17 cellular contexts compared by ENCODE assay signal in genomic region chr12:1732914-1733313, GRCh38.
"Had no signal": no experiment of that assay in that cellular context is flagged by ENCODE, and none has a peak within 500 bp of the region (broad histone marks: within the 10 kb centered on the region; RNA-seq: fewer than 3 reads in every experiment).

No MANE protein-coding gene starts in this region.

- H3K4me3 ChIP-seq: colonic mucosa, heart left ventricle, neural progenitor cell, ovary, right atrium auricular region, stomach had no signal

- H3K9me3 ChIP-seq: colonic mucosa, ovary, right atrium auricular region, stomach had no signal

- H3K4me2 ChIP-seq: neural progenitor cell had no signal

- H3K4me1 ChIP-seq: colonic mucosa, neural progenitor cell had no signal

- H3K36me3 ChIP-seq: colonic mucosa, ovary, right atrium auricular region had no signal

- H3K27me3 ChIP-seq: colonic mucosa, heart left ventricle, neural progenitor cell, ovary, right atrium auricular region, stomach had no signal

- DNase-seq: colonic mucosa; dermis blood vessel endothelial cell; effector CD4-positive, alpha-beta T cell; heart left ventricle; hypothalamus; islet precursor cell; nucleus accumbens; ovary; small intestine; stimulated activated CD4-positive, alpha-beta T cell treated with anti-CD3 and anti-CD28 coated beads, Interleukin-12 subunit alpha, Interleukin-12 subunit beta, amount 100 ng/mL, for 4 hours; stomach; substantia nigra; trophoblast cell had no signal

- ATAC-seq: heart left ventricle; left lobe of liver; natural killer cell treated with Interleukin-12 subunit alpha and Interleukin-12 subunit beta and Interleukin-15 and Interleukin-18, amount 100 ng/mL, for 72 hours had no signal

- H3K9ac ChIP-seq: neural progenitor cell had no signal

- H3K27ac ChIP-seq: colonic mucosa, heart left ventricle, neural progenitor cell, ovary, right atrium auricular region, stomach had no signal

- H2AFZ ChIP-seq: neural progenitor cell had no signal
